Comparison of ENCODE assay signal across 1 cellular context in genomic region chr10:98055875-98056516, GRCh38.
TF ChIP-seq lines count a peak whose summit lies in the region.

No MANE protein-coding gene starts in this region.

TF ChIP-seq in IMR-90, 13 proteins besides CTCF, POLR2A, EP300 and RAD21:
- TF ChIP-seq ELK1 (IDR thresholded peaks at IDR 0.05; ENCODE audit: borderline replicate concordance, low read depth, low read length) (no peak), CEBPB (IDR thresholded peaks at IDR 0.05; ENCODE audit: low read depth, low read length) (no peak), USF2 (IDR thresholded peaks at IDR 0.05; ENCODE audit: low read depth, low read length) (no peak), BHLHE40 (IDR thresholded peaks at IDR 0.05; ENCODE audit: low read depth, low read length) (no peak), SMC3 (IDR thresholded peaks at IDR 0.05; ENCODE audit: low read depth, low read length) (no peak), MAZ (IDR thresholded peaks at IDR 0.05; ENCODE audit: borderline replicate concordance, low read depth, low read length) (no peak), NFE2L2 (IDR thresholded peaks at IDR 0.05; ENCODE audit: low read depth, low read length) (no peak), FOS (IDR thresholded peaks at IDR 0.05; ENCODE audit: low read depth, low read length) (no peak), MAFK (IDR thresholded peaks at IDR 0.05; ENCODE audit: low read depth, low read length) (no peak), RCOR1 (IDR thresholded peaks at IDR 0.05; ENCODE audit: insufficient replicate concordance, low read length) (no peak), MXI1 (IDR thresholded peaks at IDR 0.05; ENCODE audit: borderline replicate concordance, low read depth, low read length) (no peak), CHD1 (IDR thresholded peaks at IDR 0.05; ENCODE audit: low read depth, low read length) (no peak), RFX5 (IDR thresholded peaks at IDR 0.05; ENCODE audit: low read depth, low read length) (no peak)
